In the genomic region with DNA sequence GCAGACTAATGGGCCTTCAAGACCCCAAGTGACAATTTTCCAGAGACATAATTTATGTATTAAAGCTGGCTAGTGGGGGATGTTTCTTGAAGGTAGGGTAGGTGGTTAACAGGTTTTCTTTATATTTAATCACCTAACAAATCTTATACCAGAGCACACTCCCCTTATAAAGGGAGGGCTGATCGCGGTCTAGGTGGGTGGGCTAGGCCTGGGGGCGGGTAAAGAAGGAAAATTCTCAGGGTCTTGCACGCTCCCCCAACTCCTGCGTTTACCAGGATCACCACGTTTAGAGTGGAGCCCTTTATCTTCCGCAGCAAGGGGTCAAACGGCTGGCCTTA, we compare ENCODE assay signal across 8 cellular contexts. TPM values are rescaled to one million over a fixed set of nuclear protein-coding genes. Genes with fewer than 3 reads are reported as not detected.
DNase-seq lines count a peak whose midpoint lies in the region; ATAC-seq and TF ChIP-seq lines count a peak whose summit lies in the region.

No MANE protein-coding gene starts in this region.

- H3K27ac Mint-ChIP-seq in activated T-cell treated with anti-CD3 and anti-CD28 coated beads, Interleukin-2, amount 50 U/mL, for 72 hours: peak overlapping the region; percentile 72
- H3K27ac Mint-ChIP-seq in type B pancreatic cell: peak overlapping the region; percentile 44

- intact Hi-C loops in ascending aorta (cut with DNase I): loop anchor here (5.0 kb wide), 1 partner anchor 40 kb away; a partner anchor contains a TSS

- no peaks in the 10 kb centered on the region for H3K9me3 ChIP-seq in ascending aorta
- H3K9me3 ChIP-seq in liver (ENCODE audit: control insufficient read depth in 4 of 4, low read length in 3 of 4): no peaks in the 10 kb centered on the region

- H3K4me3 ChIP-seq in ascending aorta (peak overlapping the region; percentile 48 to 61), liver (ENCODE audit: low read depth in 1 of 3, low read length in 3 of 3) (peak overlapping the region; percentile 46 to 63 (median 52))

- no peak for TF ChIP-seq RAD21 in liver (IDR thresholded peaks at IDR 0.05)

- H3K36me3 ChIP-seq in ascending aorta: no peaks in the 10 kb centered on the region
- H3K36me3 ChIP-seq in liver (ENCODE audit: control insufficient read depth in 4 of 4, insufficient read depth in 3 of 4, low read depth in 1 of 4, low read length in 3 of 4): no peaks in the 10 kb centered on the region

- peaks cover 14% of the 10 kb centered on the region for H3K27me3 Mint-ChIP-seq in activated T-cell treated with anti-CD3 and anti-CD28 coated beads, Interleukin-2, amount 50 U/mL, for 72 hours (ENCODE audit: low read depth)
- H3K27me3 Mint-ChIP-seq in type B pancreatic cell: peaks cover 11% of the 10 kb centered on the region

- peak; percentile 27 to 34 for ATAC-seq in activated T-cell treated with anti-CD3 and anti-CD28 coated beads, Interleukin-2, amount 50 U/mL, for 72 hours (replicated peaks in 1 of 2)

- peaks cover 0 to 4% of the 10 kb centered on the region in 2 donors for H3K9me3 Mint-ChIP-seq in activated T-cell treated with anti-CD3 and anti-CD28 coated beads, Interleukin-2, amount 50 U/mL, for 72 hours
- peaks cover 5% of the 10 kb centered on the region for H3K9me3 Mint-ChIP-seq in type B pancreatic cell

- TF ChIP-seq CTCF in ascending aorta (IDR thresholded peaks at IDR 0.05): no peak
- no peak for TF ChIP-seq CTCF in liver (IDR thresholded peaks at IDR 0.05; ENCODE audit: low read depth, low read length, missing input control)
- no peak for TF ChIP-seq CTCF in type B pancreatic cell (conservative IDR thresholded peaks at IDR 0.05)

- H3K27ac ChIP-seq in ascending aorta: no peak overlapping the region
- H3K27ac ChIP-seq in liver (ENCODE audit: low read depth in 1 of 2, low read length in 2 of 2): peak overlapping the region; percentile 62 to 65

- peaks cover 13% of the 10 kb centered on the region for H3K4me1 Mint-ChIP-seq in activated T-cell treated with anti-CD3 and anti-CD28 coated beads, Interleukin-2, amount 50 U/mL, for 72 hours (ENCODE audit: low read depth)
- no peaks in the 10 kb centered on the region for H3K4me1 Mint-ChIP-seq in type B pancreatic cell (ENCODE audit: unreplicated experiment)

- 5% methylated on average over 8 of the region's 8 CpGs for WGBS in liver

- H3K9ac ChIP-seq in liver (ENCODE audit: low read depth in 1 of 2, low read length in 2 of 2): no peak overlapping the region

- no peak for DNase-seq in activated T-cell treated with anti-CD3 and anti-CD28 coated beads, Interleukin-2, amount 50 U/mL, for 72 hours
- DNase-seq in activated T-cell treated with anti-CD3 and anti-CD28 coated beads for 4 hours (no peak), ascending aorta (ENCODE audit: low spot score in 2 of 2) (no peak), type B pancreatic cell (ENCODE audit: extremely low spot score, unreplicated experiment) (no peak), D341Med (ENCODE audit: low spot score) (no peak), SHP77 (lab: John Stamatoyannopoulos, UW) (no peak)
- no peak for DNase-seq in stimulated activated CD4-positive, alpha-beta T cell treated with anti-CD3 and anti-CD28 coated beads, Interleukin-15, amount 100 ng/mL, for 24 hours

- peaks cover 0 to 4% of the 10 kb centered on the region in 2 donors for H3K4me1 ChIP-seq in ascending aorta
- peaks cover 0 to 20% (median 5%) of the 10 kb centered on the region in 4 donors for H3K4me1 ChIP-seq in liver (ENCODE audit: control insufficient read depth in 4 of 4, insufficient read depth in 4 of 4, low read length in 3 of 4)

- peaks cover 0 to 7% of the 10 kb centered on the region in 2 donors for H3K36me3 Mint-ChIP-seq in activated T-cell treated with anti-CD3 and anti-CD28 coated beads, Interleukin-2, amount 50 U/mL, for 72 hours (ENCODE audit: insufficient read depth in 2 of 2)
- no peaks in the 10 kb centered on the region for H3K36me3 Mint-ChIP-seq in type B pancreatic cell

- H3K27me3 ChIP-seq in ascending aorta: no peaks in the 10 kb centered on the region
- H3K27me3 ChIP-seq in liver (ENCODE audit: control insufficient read depth in 4 of 4, insufficient read depth in 4 of 4, low read length in 3 of 4): no peaks in the 10 kb centered on the region

- peak overlapping the region; percentile 94 to 97 for H3K4me3 Mint-ChIP-seq in activated T-cell treated with anti-CD3 and anti-CD28 coated beads, Interleukin-2, amount 50 U/mL, for 72 hours
- peak overlapping the region; percentile 93 for H3K4me3 Mint-ChIP-seq in type B pancreatic cell

TF ChIP-seq in liver, 16 proteins besides CTCF, POLR2A, EP300 and RAD21:
- TF ChIP-seq JUND (IDR thresholded peaks at IDR 0.05): no peak
- TF ChIP-seq, protein P1, sequence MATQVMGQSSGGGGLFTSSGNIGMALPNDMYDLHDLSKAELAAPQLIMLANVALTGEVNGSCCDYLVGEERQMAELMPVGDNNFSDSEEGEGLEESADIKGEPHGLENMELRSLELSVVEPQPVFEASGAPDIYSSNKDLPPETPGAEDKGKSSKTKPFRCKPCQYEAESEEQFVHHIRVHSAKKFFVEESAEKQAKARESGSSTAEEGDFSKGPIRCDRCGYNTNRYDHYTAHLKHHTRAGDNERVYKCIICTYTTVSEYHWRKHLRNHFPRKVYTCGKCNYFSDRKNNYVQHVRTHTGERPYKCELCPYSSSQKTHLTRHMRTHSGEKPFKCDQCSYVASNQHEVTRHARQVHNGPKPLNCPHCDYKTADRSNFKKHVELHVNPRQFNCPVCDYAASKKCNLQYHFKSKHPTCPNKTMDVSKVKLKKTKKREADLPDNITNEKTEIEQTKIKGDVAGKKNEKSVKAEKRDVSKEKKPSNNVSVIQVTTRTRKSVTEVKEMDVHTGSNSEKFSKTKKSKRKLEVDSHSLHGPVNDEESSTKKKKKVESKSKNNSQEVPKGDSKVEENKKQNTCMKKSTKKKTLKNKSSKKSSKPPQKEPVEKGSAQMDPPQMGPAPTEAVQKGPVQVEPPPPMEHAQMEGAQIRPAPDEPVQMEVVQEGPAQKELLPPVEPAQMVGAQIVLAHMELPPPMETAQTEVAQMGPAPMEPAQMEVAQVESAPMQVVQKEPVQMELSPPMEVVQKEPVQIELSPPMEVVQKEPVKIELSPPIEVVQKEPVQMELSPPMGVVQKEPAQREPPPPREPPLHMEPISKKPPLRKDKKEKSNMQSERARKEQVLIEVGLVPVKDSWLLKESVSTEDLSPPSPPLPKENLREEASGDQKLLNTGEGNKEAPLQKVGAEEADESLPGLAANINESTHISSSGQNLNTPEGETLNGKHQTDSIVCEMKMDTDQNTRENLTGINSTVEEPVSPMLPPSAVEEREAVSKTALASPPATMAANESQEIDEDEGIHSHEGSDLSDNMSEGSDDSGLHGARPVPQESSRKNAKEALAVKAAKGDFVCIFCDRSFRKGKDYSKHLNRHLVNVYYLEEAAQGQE (IDR thresholded peaks at IDR 0.05): no peak
- no peak for TF ChIP-seq FOXA2 (IDR thresholded peaks at IDR 0.05)
- TF ChIP-seq YY1 (IDR thresholded peaks at IDR 0.05): no peak
- no peak for TF ChIP-seq RXRA (IDR thresholded peaks at IDR 0.05)
- TF ChIP-seq FOXA1 (IDR thresholded peaks at IDR 0.05): no peak
- TF ChIP-seq, protein P2, sequence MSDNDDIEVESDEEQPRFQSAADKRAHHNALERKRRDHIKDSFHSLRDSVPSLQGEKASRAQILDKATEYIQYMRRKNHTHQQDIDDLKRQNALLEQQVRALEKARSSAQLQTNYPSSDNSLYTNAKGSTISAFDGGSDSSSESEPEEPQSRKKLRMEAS (IDR thresholded peaks at IDR 0.05): no peak
- TF ChIP-seq, protein P3, sequence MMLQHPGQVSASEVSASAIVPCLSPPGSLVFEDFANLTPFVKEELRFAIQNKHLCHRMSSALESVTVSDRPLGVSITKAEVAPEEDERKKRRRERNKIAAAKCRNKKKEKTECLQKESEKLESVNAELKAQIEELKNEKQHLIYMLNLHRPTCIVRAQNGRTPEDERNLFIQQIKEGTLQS (IDR thresholded peaks at IDR 0.05): no peak
- no peak for TF ChIP-seq HNF4G (IDR thresholded peaks at IDR 0.05)
- TF ChIP-seq EGR1 (IDR thresholded peaks at IDR 0.05; ENCODE audit: low read depth in 2 of 2): no peak
TF ChIP-seq in liver: peak in this region for 0.

RNA-seq across cellular contexts. Expression of a gene that starts 19.9 kb away (rescaled TPM):
- 100 to 1,000 TPM in 1 of 2 donors, 10 to 100 TPM in 1; 92.5 to 103 TPM for total RNA-seq in activated T-cell treated with anti-CD3 and anti-CD28 coated beads, Interleukin-2, amount 50 U/mL, for 72 hours
- total RNA-seq in ascending aorta (171 TPM), liver (10 to 100 TPM; 33.5 to 38.4 TPM), type B pancreatic cell (ENCODE audit: low replicate concordance) (88.7 and 95.1 TPM in 2 replicates)
- polyA plus RNA-seq in liver: 10 to 100 TPM; 21.7 to 26.6 TPM

RNA-seq across cellular contexts. Expression of a gene that starts 26.0 kb away (rescaled TPM):
- total RNA-seq in activated T-cell treated with anti-CD3 and anti-CD28 coated beads, Interleukin-2, amount 50 U/mL, for 72 hours: 10 to 100 TPM; 88.5 to 94.9 TPM
- 53.4 TPM for total RNA-seq in ascending aorta
- 10 to 100 TPM; 31.4 to 45.8 TPM for total RNA-seq in liver
- polyA plus RNA-seq in liver: 10 to 100 TPM; 13.9 to 22.1 TPM
- total RNA-seq in type B pancreatic cell (ENCODE audit: low replicate concordance): 66.3 and 81.9 TPM in 2 replicates

RNA-seq across cellular contexts. Expression of a gene that starts 41.1 kb away (rescaled TPM):
- total RNA-seq in activated T-cell treated with anti-CD3 and anti-CD28 coated beads, Interleukin-2, amount 50 U/mL, for 72 hours: 1 to 10 TPM in 1 of 2 donors, under 1 TPM in 1; 0.97 to 1.6 TPM
- not detected for total RNA-seq in ascending aorta
- under 1 TPM; 0.08 to 0.09 TPM for total RNA-seq in liver
- under 1 TPM; 0.05 to 0.14 TPM for polyA plus RNA-seq in liver
- 0.59 and 1.1 TPM in 2 replicates for total RNA-seq in type B pancreatic cell (ENCODE audit: low replicate concordance)

Comparison
In these comparisons a context has a peak if more than half of its experiments do, and no peak if none do; other contexts are left out.
1. H3K27ac ChIP-seq: peak in liver (2 of 2); none in ascending aorta (0 of 2).